ENCODE assay signal across 17 cellular contexts in the genomic region with DNA sequence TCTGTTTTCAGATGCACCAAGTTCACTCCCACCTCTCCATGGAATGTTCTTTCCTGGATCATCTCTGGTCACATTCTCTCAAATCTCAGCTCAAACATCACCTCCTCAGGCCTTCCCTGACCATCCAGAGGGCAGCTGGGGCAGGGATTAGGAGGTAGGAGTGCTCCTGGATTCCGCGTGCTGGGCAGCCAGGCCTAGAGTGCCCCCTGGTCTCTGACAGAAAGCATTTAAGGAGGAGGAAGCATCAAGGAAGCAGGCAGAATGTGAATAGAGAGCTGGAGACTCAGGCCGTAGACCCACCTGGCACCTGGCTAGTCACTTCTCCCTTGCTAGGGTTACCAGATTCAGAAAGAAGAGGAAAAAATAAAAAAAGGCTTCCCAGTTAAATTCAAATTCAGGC. TPM values are rescaled to one million over a fixed set of nuclear protein-coding genes. Genes with fewer than 3 reads are reported as not detected.
A peak's percentile ranks its signal among the peaks of the same experiment; 100 is the strongest.
DNase-seq lines count a peak whose midpoint lies in the region; TF ChIP-seq lines count a peak whose summit lies in the region.
"Had no signal": no experiment of that assay in that cellular context is flagged by ENCODE, and none has a peak within 500 bp of the region (broad histone marks: within the 10 kb centered on the region; RNA-seq: fewer than 3 reads in every experiment).

No MANE protein-coding gene starts in this region.

- TF ChIP-seq CTCF in glutamatergic neuron (IDR thresholded peaks at IDR 0.05; ENCODE audit: partially characterized antibody, unreplicated experiment) (no peak), type B pancreatic cell (conservative IDR thresholded peaks at IDR 0.05) (no peak), foreskin fibroblast (IDR thresholded peaks at IDR 0.05; ENCODE audit: low read depth, low read length) (no peak)

- H3K36me3 Mint-ChIP-seq in activated naive CD4-positive, alpha-beta T cell treated with anti-CD3 and anti-CD28 coated beads, Interleukin-2, amount 50 U/mL, for 24 hours, result no peaks in the 10 kb centered on the region
- no peaks in the 10 kb centered on the region for H3K36me3 Mint-ChIP-seq in IgD-negative memory B cell
- no peaks in the 10 kb centered on the region for H3K36me3 Mint-ChIP-seq in glutamatergic neuron (ENCODE audit: unreplicated experiment)
- no peaks in the 10 kb centered on the region for H3K36me3 Mint-ChIP-seq in type B pancreatic cell

- H3K27ac Mint-ChIP-seq in activated naive CD4-positive, alpha-beta T cell treated with anti-CD3 and anti-CD28 coated beads, Interleukin-2, amount 50 U/mL, for 24 hours, result peak overlapping the region; percentile 31
- peak overlapping the region in 2 of 3 donors; percentile 50 to 76 for H3K27ac Mint-ChIP-seq in IgD-negative memory B cell
- peak overlapping the region; percentile 82 for H3K27ac Mint-ChIP-seq in glutamatergic neuron (ENCODE audit: unreplicated experiment)
- peak overlapping the region; percentile 59 for H3K27ac Mint-ChIP-seq in type B pancreatic cell

- no peaks in the 10 kb centered on the region for H3K9me3 Mint-ChIP-seq in activated naive CD4-positive, alpha-beta T cell treated with anti-CD3 and anti-CD28 coated beads, Interleukin-2, amount 50 U/mL, for 24 hours
- H3K9me3 Mint-ChIP-seq in IgD-negative memory B cell (no peaks in the 10 kb centered on the region), glutamatergic neuron (ENCODE audit: unreplicated experiment) (peaks cover 8% of the 10 kb centered on the region), type B pancreatic cell (no peaks in the 10 kb centered on the region)

- H3K4me3 Mint-ChIP-seq in activated naive CD4-positive, alpha-beta T cell treated with anti-CD3 and anti-CD28 coated beads, Interleukin-2, amount 50 U/mL, for 24 hours, result peak overlapping the region; percentile 63
- peak overlapping the region in 1 of 4 donors; percentile 54 for H3K4me3 Mint-ChIP-seq in IgD-negative memory B cell
- H3K4me3 Mint-ChIP-seq in glutamatergic neuron (ENCODE audit: unreplicated experiment), result peak overlapping the region; percentile 48
- H3K4me3 Mint-ChIP-seq in type B pancreatic cell, result peak overlapping the region; percentile 41

- DNase-seq in activated naive CD4-positive, alpha-beta T cell (lab: John Stamatoyannopoulos, UW), result no peak
- DNase-seq in glutamatergic neuron (no peak), type B pancreatic cell (ENCODE audit: extremely low spot score, unreplicated experiment) (no peak), OCI-M1 (lab: John Stamatoyannopoulos, UW) (no peak), foreskin fibroblast (no peak)
- no peak for DNase-seq in stimulated activated CD4-positive, alpha-beta T cell treated with anti-CD3 and anti-CD28 coated beads, Interleukin-1b, Interleukin-23, amount 100 ng/mL, for 48 hours
- DNase-seq: activated CD4-positive, alpha-beta T cell treated with anti-CD3 and anti-CD28 coated beads for 48 hours; activated naive CD4-positive, alpha-beta T cell treated with Interleukin-2 at 50 U/mL for 16 hours; left cardiac atrium; NCI-H1436; NCI-H69; small intestine; stimulated activated CD4-positive, alpha-beta T cell treated with anti-CD3 and anti-CD28 coated beads, Interleukin-2, amount 100 ng/mL, for 48 hours had no signal

- peaks cover 2% of the 10 kb centered on the region for H3K27me3 Mint-ChIP-seq in activated naive CD4-positive, alpha-beta T cell treated with anti-CD3 and anti-CD28 coated beads, Interleukin-2, amount 50 U/mL, for 24 hours
- H3K27me3 Mint-ChIP-seq in IgD-negative memory B cell, result peaks cover 1% of the 10 kb centered on the region
- H3K27me3 Mint-ChIP-seq in glutamatergic neuron (ENCODE audit: unreplicated experiment), result peaks cover 5% of the 10 kb centered on the region
- H3K27me3 Mint-ChIP-seq in type B pancreatic cell, result peaks cover 22% of the 10 kb centered on the region

- peaks cover 15% of the 10 kb centered on the region for H3K4me1 Mint-ChIP-seq in activated naive CD4-positive, alpha-beta T cell treated with anti-CD3 and anti-CD28 coated beads, Interleukin-2, amount 50 U/mL, for 24 hours
- peaks cover 3 to 14% (median 4%) of the 10 kb centered on the region in 3 donors for H3K4me1 Mint-ChIP-seq in IgD-negative memory B cell
- peaks cover 16% of the 10 kb centered on the region for H3K4me1 Mint-ChIP-seq in glutamatergic neuron (ENCODE audit: low read depth, unreplicated experiment)
- peaks cover 5% of the 10 kb centered on the region for H3K4me1 Mint-ChIP-seq in type B pancreatic cell (ENCODE audit: unreplicated experiment)

- H3K4me3 ChIP-seq in foreskin fibroblast (ENCODE audit: low read depth in 1 of 2, low read length in 2 of 2), result no peak overlapping the region
- H3K4me3 ChIP-seq: esophagus muscularis mucosa, GM12878 had no signal

RNA-seq across cellular contexts. Expression of gene CYB561, which starts 2.5 kb away (rescaled TPM):
- 1.5 TPM for polyA plus RNA-seq in IgD-negative memory B cell
- total RNA-seq in glutamatergic neuron (ENCODE audit: unreplicated experiment) (17.2 TPM), type B pancreatic cell (ENCODE audit: low replicate concordance) (34.5 and 85.1 TPM in 2 replicates)

RNA-seq across cellular contexts. Expression of gene ACE, which starts 28.2 kb away (rescaled TPM):
- polyA plus RNA-seq in IgD-negative memory B cell, result 2.0 TPM
- total RNA-seq in glutamatergic neuron (ENCODE audit: unreplicated experiment), result 3.7 TPM
- 3.6 and 9.1 TPM in 2 replicates for total RNA-seq in type B pancreatic cell (ENCODE audit: low replicate concordance)
- polyA plus RNA-seq: GM12878 had no signal

Comparison
In these comparisons a context has a peak if more than half of its experiments do, and no peak if none do; other contexts are left out.
1. H3K27ac Mint-ChIP-seq: peak in every context shown above with its lines; median percentile 82 in glutamatergic neuron; 63 in IgD-negative memory B cell; 59 in type B pancreatic cell; 31 in activated naive CD4-positive, alpha-beta T cell treated with anti-CD3 and anti-CD28 coated beads, Interleukin-2, amount 50 U/mL, for 24 hours.